ENCODE assay signal across 26 cellular contexts in the genomic region with DNA sequence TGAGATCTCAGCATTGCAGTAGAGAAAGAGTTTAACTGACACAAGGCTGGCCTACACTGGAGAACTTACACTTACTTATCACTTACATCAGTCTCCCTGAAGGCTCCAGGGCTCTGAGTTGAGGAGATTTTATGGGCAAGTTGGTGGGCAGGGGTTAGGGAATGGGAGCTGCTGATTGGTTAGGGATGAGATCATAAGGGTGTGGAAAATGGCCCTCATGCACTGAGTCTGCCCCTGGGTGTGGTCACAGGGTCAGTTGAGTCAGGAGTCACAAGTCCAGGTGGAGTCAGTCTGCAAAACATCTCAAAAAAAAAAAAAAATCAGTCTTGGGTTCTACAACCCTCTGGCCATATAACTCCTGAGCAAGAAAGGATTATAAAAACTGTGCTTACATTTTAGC.
DNase-seq lines count a peak whose midpoint lies in the region; ATAC-seq and TF ChIP-seq lines count a peak whose summit lies in the region.
"Had no signal": no experiment of that assay in that cellular context is flagged by ENCODE, and none has a peak within 500 bp of the region (broad histone marks: within the 10 kb centered on the region; RNA-seq: fewer than 3 reads in every experiment).

No MANE protein-coding gene starts in this region.

- H3K9me3 Mint-ChIP-seq in activated CD8-positive, alpha-beta T cell treated with anti-CD3 and anti-CD28 coated beads, Interleukin-2, amount 10 ng/mL, durations not matched to agents 7 days and 5 days (ENCODE audit: insufficient read depth), result no peaks in the 10 kb centered on the region
- H3K9me3 Mint-ChIP-seq: activated CD4-positive, alpha-beta T cell treated with anti-CD3 and anti-CD28 coated beads, Interleukin-2, amount 10 ng/mL, durations not matched to agents 24 days and 14 days; HFFc6 had no signal

- no peaks in the 10 kb centered on the region for H3K36me3 Mint-ChIP-seq in activated CD8-positive, alpha-beta T cell treated with anti-CD3 and anti-CD28 coated beads, Interleukin-2, amount 10 ng/mL, durations not matched to agents 7 days and 5 days (ENCODE audit: low read depth)

- TF ChIP-seq CTCF in RWPE1 (conservative IDR thresholded peaks at IDR 0.05; ENCODE audit: low read depth), result no peak

- H3K4me1 Mint-ChIP-seq in activated CD8-positive, alpha-beta T cell treated with anti-CD3 and anti-CD28 coated beads, Interleukin-2, amount 10 ng/mL, durations not matched to agents 7 days and 5 days (ENCODE audit: low read depth), result no peaks in the 10 kb centered on the region
- H3K4me1 Mint-ChIP-seq: activated CD4-positive, alpha-beta T cell treated with anti-CD3 and anti-CD28 coated beads, Interleukin-2, amount 10 ng/mL, durations not matched to agents 24 days and 14 days; T-helper 17 cell had no signal

- no peak for TF ChIP-seq POLR2A in erythroblast (IDR thresholded peaks at IDR 0.05; ENCODE audit: low read length)

- H3K4me3 Mint-ChIP-seq in activated CD8-positive, alpha-beta T cell treated with anti-CD3 and anti-CD28 coated beads, Interleukin-2, amount 10 ng/mL, durations not matched to agents 7 days and 5 days, result no peak overlapping the region
- H3K4me3 Mint-ChIP-seq: activated CD4-positive, alpha-beta T cell treated with anti-CD3 and anti-CD28 coated beads, Interleukin-2, amount 10 ng/mL, durations not matched to agents 24 days and 14 days; HFFc6; T-helper 17 cell had no signal

- DNase-seq in ELR (ENCODE audit: low read depth) (peak; percentile 41), RWPE1 (ENCODE audit: low spot score) (peak; percentile 51), erythroblast (lab: John Stamatoyannopoulos, UW) (peak; percentile 2 to 53), renal cortical epithelial cell (ENCODE audit: low read depth) (peak; percentile 11), T-helper 9 cell (no peak)
- no peak for DNase-seq in activated CD8-positive, alpha-beta T cell treated with anti-CD3 and anti-CD28 coated beads, Interleukin-2, amount 10 ng/mL, durations not matched to agents 7 days and 5 days
- no peak for DNase-seq in activated CD4-positive, alpha-beta T cell treated with anti-CD3 and anti-CD28 coated beads for 1 hour
- DNase-seq: activated CD4-positive, alpha-beta T cell treated with anti-CD3 and anti-CD28 coated beads, Interleukin-2, amount 10 ng/mL, durations not matched to agents 24 days and 14 days; activated T-cell treated with anti-CD3 and anti-CD28 coated beads, Interleukin-2, amount 50 U/mL, for 48 hours; C1 segment of cervical spinal cord; Caco-2; cerebellar nuclear complex; foreskin fibroblast; GOT3; heart right ventricle; HFFc6; mesendoderm; NCI-H1105 treated with DMSO at 0.1 percent for 48 hours; NCI-H1930; NCI-H69; sigmoid colon; SK-N-SH; stimulated activated naive CD4-positive, alpha-beta T cell; T-helper 17 cell; testis had no signal

- H3K27ac ChIP-seq in RWPE1, result no peak overlapping the region
- H3K27ac ChIP-seq: heart right ventricle, sigmoid colon, testis had no signal

- H3K27ac Mint-ChIP-seq in activated CD8-positive, alpha-beta T cell treated with anti-CD3 and anti-CD28 coated beads, Interleukin-2, amount 10 ng/mL, durations not matched to agents 7 days and 5 days, result no peak overlapping the region
- H3K27ac Mint-ChIP-seq: activated CD4-positive, alpha-beta T cell treated with anti-CD3 and anti-CD28 coated beads, Interleukin-2, amount 10 ng/mL, durations not matched to agents 24 days and 14 days; HFFc6; T-helper 17 cell had no signal

- POLR2A ChIA-PET in RWPE1 (lab: Yijun Ruan, JAX; ENCODE audit: low non-redundant PET), result no interaction called here
- POLR2A ChIA-PET in activated CD8-positive, alpha-beta T cell treated with anti-CD3 and anti-CD28 coated beads, Interleukin-2, amount 10 ng/mL, durations not matched to agents 7 days and 5 days (lab: Charles Lee), result no interaction called here

- no peak for ATAC-seq in activated CD8-positive, alpha-beta T cell treated with anti-CD3 and anti-CD28 coated beads, Interleukin-2, amount 10 ng/mL, durations not matched to agents 7 days and 5 days
- ATAC-seq in GM21528 (IDR thresholded peaks at IDR 0.05; ENCODE audit: low FRiP score, unreplicated experiment), result no peak
- ATAC-seq: T-helper 17 cell had no signal

- CTCF ChIA-PET in RWPE1 (lab: Yijun Ruan, JAX), result interaction anchor here (0.7 to 1.0 kb wide), 2 partner anchors 457 to 592 kb away, joined by 5 to 6 read pairs; no protein-coding TSS in a partner anchor
- CTCF ChIA-PET in activated CD8-positive, alpha-beta T cell treated with anti-CD3 and anti-CD28 coated beads, Interleukin-2, amount 10 ng/mL, durations not matched to agents 7 days and 5 days (lab: Charles Lee), result no interaction called here

- H3K27me3 Mint-ChIP-seq in activated CD8-positive, alpha-beta T cell treated with anti-CD3 and anti-CD28 coated beads, Interleukin-2, amount 10 ng/mL, durations not matched to agents 7 days and 5 days (ENCODE audit: low read depth), result no peaks in the 10 kb centered on the region
- H3K27me3 Mint-ChIP-seq: activated CD4-positive, alpha-beta T cell treated with anti-CD3 and anti-CD28 coated beads, Interleukin-2, amount 10 ng/mL, durations not matched to agents 24 days and 14 days; T-helper 17 cell had no signal

Comparison
In these comparisons a context has a peak if more than half of its experiments do, and no peak if none do; other contexts are left out.
1. DNase-seq: peak in ELR (single experiment), RWPE1 (single experiment), erythroblast (2 of 2) and renal cortical epithelial cell (single experiment); none in activated CD8-positive, alpha-beta T cell treated with anti-CD3 and anti-CD28 coated beads, Interleukin-2, amount 10 ng/mL, durations not matched to agents 7 days and 5 days (single experiment), T-helper 9 cell (single experiment) and activated CD4-positive, alpha-beta T cell treated with anti-CD3 and anti-CD28 coated beads for 1 hour (single experiment).